Comparison of ENCODE assay signal across 8 cellular contexts in the genomic region with DNA sequence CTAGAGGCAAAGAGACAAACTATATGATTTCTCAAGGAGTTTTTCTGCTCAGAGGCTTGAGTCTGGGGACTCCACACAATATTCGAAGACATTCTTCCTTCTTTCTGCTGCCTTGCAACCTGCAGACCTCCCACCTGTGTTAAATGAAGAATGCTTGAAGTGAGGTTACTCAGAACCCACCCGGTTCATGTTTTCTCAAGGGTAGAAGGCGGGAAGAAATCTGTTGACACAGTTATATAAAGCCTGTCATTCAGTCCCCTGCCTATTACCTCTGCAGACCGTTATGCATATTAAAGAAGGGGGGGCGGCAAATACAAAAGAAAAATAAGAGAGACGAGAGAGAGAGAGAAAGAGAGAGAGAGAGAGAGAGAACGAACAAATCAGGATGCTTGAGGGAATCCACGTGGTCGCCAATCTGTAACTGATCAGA. TPM values are rescaled to one million over a fixed set of nuclear protein-coding genes. Genes with fewer than 3 reads are reported as not detected.
A peak's percentile ranks its signal among the peaks of the same experiment; 100 is the strongest.
DNase-seq lines count a peak whose midpoint lies in the region; ATAC-seq and TF ChIP-seq lines count a peak whose summit lies in the region.

No MANE protein-coding gene starts in this region.

- H3K4me3 ChIP-seq in AG09309 (ENCODE audit: control insufficient read depth, low read depth, low read length) (peak overlapping the region; percentile 42), HFF-Myc (replicated peaks; ENCODE audit: low read depth, low read length) (peak overlapping the region; percentile 92), liver (ENCODE audit: low read depth in 1 of 3, low read length in 3 of 3) (peak overlapping the region in 2 of 3 donors; percentile 80 to 98)

- TF ChIP-seq RAD21 in liver (IDR thresholded peaks at IDR 0.05), result no peak

- H3K27ac Mint-ChIP-seq in activated naive CD8-positive, alpha-beta T cell treated with anti-CD3 and anti-CD28 coated beads, Interleukin-2, amount 50 U/mL, for 24 hours, result peak overlapping the region; percentile 91

- no peaks in the 10 kb centered on the region for H3K27me3 ChIP-seq in liver (ENCODE audit: control insufficient read depth in 4 of 4, insufficient read depth in 4 of 4, low read length in 3 of 4)

- H3K27me3 Mint-ChIP-seq in activated naive CD8-positive, alpha-beta T cell treated with anti-CD3 and anti-CD28 coated beads, Interleukin-2, amount 50 U/mL, for 24 hours, result no peaks in the 10 kb centered on the region

- no peak overlapping the region for H3K27ac ChIP-seq in liver (ENCODE audit: low read depth in 1 of 2, low read length in 2 of 2)

- peak overlapping the region; percentile 94 for H3K4me3 Mint-ChIP-seq in activated naive CD8-positive, alpha-beta T cell treated with anti-CD3 and anti-CD28 coated beads, Interleukin-2, amount 50 U/mL, for 24 hours

- DNase-seq in AG09309 (ENCODE audit: low read depth) (no peak), HFF-Myc (ENCODE audit: extremely low read depth, low read depth) (no peak), KBM-7 (no peak), foreskin melanocyte (no peak)
- peak; percentile 5 for DNase-seq in activated naive CD8-positive, alpha-beta T cell treated with anti-CD3 and anti-CD28 coated beads, Interleukin-2, amount 50 U/mL, for 24 hours
- no peak for DNase-seq in stimulated activated naive CD4-positive, alpha-beta T cell treated with Interleukin-2 at 50 U/mL for 16 hours (lab: John Stamatoyannopoulos, UW)

- peaks cover 4 to 39% (median 31%) of the 10 kb centered on the region in 4 donors for H3K4me1 ChIP-seq in liver (ENCODE audit: control insufficient read depth in 4 of 4, insufficient read depth in 4 of 4, low read length in 3 of 4)

- in situ Hi-C loops in KBM-7 (cut with MboI; ENCODE audit: low pct_unique_long_range_greater_than_20kb, low sequenced_read_pairs), result no loop called here

- H3K36me3 Mint-ChIP-seq in activated naive CD8-positive, alpha-beta T cell treated with anti-CD3 and anti-CD28 coated beads, Interleukin-2, amount 50 U/mL, for 24 hours (ENCODE audit: low read depth), result no peaks in the 10 kb centered on the region

- peaks cover 20% of the 10 kb centered on the region for H3K4me1 Mint-ChIP-seq in activated naive CD8-positive, alpha-beta T cell treated with anti-CD3 and anti-CD28 coated beads, Interleukin-2, amount 50 U/mL, for 24 hours

- no peaks in the 10 kb centered on the region for H3K9me3 Mint-ChIP-seq in activated naive CD8-positive, alpha-beta T cell treated with anti-CD3 and anti-CD28 coated beads, Interleukin-2, amount 50 U/mL, for 24 hours

- WGBS in liver, result 9% methylated on average over 9 of the region's 9 CpGs

- no peak overlapping the region for H3K9ac ChIP-seq in liver (ENCODE audit: low read depth in 1 of 2, low read length in 2 of 2)

- H3K9me3 ChIP-seq in liver (ENCODE audit: control insufficient read depth in 4 of 4, low read length in 3 of 4), result no peaks in the 10 kb centered on the region

- ATAC-seq in activated naive CD8-positive, alpha-beta T cell treated with anti-CD3 and anti-CD28 coated beads, Interleukin-2, amount 50 U/mL, for 24 hours, result no peak
- ATAC-seq in HG03135 (IDR thresholded peaks at IDR 0.05; ENCODE audit: unreplicated experiment), result no peak

- no peaks in the 10 kb centered on the region for H3K36me3 ChIP-seq in liver (ENCODE audit: control insufficient read depth in 4 of 4, insufficient read depth in 3 of 4, low read depth in 1 of 4, low read length in 3 of 4)

- TF ChIP-seq CTCF in AG09309 (IDR thresholded peaks at IDR 0.05; ENCODE audit: control insufficient read depth, insufficient read depth, low read depth, low read length, missing control alignments) (no peak), HFF-Myc (IDR thresholded peaks at IDR 0.05; ENCODE audit: low read depth, low read length, missing control alignments) (no peak), liver (IDR thresholded peaks at IDR 0.05; ENCODE audit: low read depth, low read length, missing input control) (no peak)

TF ChIP-seq in liver, 16 proteins besides CTCF, POLR2A, EP300 and RAD21:
- TF ChIP-seq RXRA (IDR thresholded peaks at IDR 0.05) (no peak), ZBTB33 (IDR thresholded peaks at IDR 0.05) (no peak), EGR1 (IDR thresholded peaks at IDR 0.05; ENCODE audit: low read depth in 2 of 2) (no peak), ATF3 (IDR thresholded peaks at IDR 0.05) (no peak), TAF1 (conservative IDR thresholded peaks at IDR 0.05) (no peak), FOXA1 (IDR thresholded peaks at IDR 0.05) (no peak), MAX (IDR thresholded peaks at IDR 0.05) (no peak), NR2F2 (IDR thresholded peaks at IDR 0.05) (no peak), HNF4G (IDR thresholded peaks at IDR 0.05) (no peak), FOXA2 (IDR thresholded peaks at IDR 0.05) (no peak), GABPA (IDR thresholded peaks at IDR 0.05 in 1 of 2, conservative IDR thresholded peaks at IDR 0.05 in 1 of 2) (no peak), SP1 (IDR thresholded peaks at IDR 0.05) (no peak)
- TF ChIP-seq, protein P1, sequence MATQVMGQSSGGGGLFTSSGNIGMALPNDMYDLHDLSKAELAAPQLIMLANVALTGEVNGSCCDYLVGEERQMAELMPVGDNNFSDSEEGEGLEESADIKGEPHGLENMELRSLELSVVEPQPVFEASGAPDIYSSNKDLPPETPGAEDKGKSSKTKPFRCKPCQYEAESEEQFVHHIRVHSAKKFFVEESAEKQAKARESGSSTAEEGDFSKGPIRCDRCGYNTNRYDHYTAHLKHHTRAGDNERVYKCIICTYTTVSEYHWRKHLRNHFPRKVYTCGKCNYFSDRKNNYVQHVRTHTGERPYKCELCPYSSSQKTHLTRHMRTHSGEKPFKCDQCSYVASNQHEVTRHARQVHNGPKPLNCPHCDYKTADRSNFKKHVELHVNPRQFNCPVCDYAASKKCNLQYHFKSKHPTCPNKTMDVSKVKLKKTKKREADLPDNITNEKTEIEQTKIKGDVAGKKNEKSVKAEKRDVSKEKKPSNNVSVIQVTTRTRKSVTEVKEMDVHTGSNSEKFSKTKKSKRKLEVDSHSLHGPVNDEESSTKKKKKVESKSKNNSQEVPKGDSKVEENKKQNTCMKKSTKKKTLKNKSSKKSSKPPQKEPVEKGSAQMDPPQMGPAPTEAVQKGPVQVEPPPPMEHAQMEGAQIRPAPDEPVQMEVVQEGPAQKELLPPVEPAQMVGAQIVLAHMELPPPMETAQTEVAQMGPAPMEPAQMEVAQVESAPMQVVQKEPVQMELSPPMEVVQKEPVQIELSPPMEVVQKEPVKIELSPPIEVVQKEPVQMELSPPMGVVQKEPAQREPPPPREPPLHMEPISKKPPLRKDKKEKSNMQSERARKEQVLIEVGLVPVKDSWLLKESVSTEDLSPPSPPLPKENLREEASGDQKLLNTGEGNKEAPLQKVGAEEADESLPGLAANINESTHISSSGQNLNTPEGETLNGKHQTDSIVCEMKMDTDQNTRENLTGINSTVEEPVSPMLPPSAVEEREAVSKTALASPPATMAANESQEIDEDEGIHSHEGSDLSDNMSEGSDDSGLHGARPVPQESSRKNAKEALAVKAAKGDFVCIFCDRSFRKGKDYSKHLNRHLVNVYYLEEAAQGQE (IDR thresholded peaks at IDR 0.05), result no peak

RNA-seq across cellular contexts. Expression of gene KMT2A, which starts 2.2 kb away (rescaled TPM):
- 10 to 100 TPM; 19.2 to 27.9 TPM for total RNA-seq in liver
- polyA plus RNA-seq in liver, result 1 to 10 TPM; 4.3 to 6.5 TPM

RNA-seq across cellular contexts. Expression of gene ATP5MG, which starts 32.7 kb away (rescaled TPM):
- total RNA-seq in liver, result 10 to 100 TPM; 25.5 to 65.1 TPM
- 100 to 1,000 TPM; 110 to 542 TPM for polyA plus RNA-seq in liver

Comparison
In these comparisons a context has a peak if more than half of its experiments do, and no peak if none do; other contexts are left out.
1. H3K4me3 ChIP-seq: peak in every context shown above with its lines; median percentile 92 in HFF-Myc; 89 in liver; 42 in AG09309.